ENCODE assay signal across 1 cellular context in the genomic region with DNA sequence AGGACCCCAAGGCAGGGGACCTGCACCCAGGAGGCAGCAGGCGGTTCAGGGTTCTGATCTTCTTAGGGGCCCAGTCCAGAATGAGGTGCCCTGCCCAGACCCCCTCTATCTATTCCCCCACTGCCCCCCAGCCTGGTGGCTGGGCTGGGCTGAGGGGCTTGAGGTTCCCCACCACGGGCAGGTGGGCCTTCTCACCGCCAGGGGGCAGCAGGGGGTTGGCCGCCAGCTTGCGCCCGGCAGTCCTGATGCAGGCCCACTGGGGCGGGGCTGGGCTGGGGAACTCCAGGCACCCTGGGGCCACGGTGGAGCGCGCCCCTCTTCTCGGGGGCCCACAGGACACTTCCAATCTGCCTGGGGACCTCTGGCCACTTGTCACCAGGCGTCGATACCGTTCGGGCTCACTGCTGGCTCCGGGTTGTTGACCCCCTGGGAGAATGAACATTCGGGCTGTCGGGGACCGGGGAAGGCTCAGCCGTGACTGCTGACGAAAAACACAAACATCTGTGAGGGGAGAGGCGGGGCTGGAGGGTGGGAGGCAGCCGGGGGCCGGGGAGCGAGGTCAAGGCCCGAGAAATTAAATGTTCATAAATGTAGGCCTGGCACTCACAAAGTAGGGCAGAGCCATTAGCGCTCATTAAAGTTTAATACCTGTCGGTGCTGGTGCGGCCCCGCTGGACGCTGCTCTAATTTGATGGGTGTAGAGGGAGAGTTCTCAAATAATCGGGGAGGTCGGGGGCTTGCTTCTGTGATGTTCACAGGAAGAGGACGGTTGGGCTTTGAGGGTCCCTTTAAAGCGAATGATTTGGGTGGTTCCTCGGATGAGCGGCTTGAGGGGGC.
TF ChIP-seq lines count a peak whose summit lies in the region.

No MANE protein-coding gene starts in this region.

TF ChIP-seq in HEK293, 187 proteins besides CTCF, POLR2A, EP300 and RAD21 (continued from another document and continues in another):
- TF ChIP-seq EGR2 (tag by site-specific recombination; IDR thresholded peaks at IDR 0.05; ENCODE audit: low read depth) = no peak
- no peak for TF ChIP-seq ZNF48 (tag by site-specific recombination; IDR thresholded peaks at IDR 0.05)
- no peak for TF ChIP-seq ZNF791 (tag by site-specific recombination; IDR thresholded peaks at IDR 0.05)
- no peak for TF ChIP-seq HOXA7 (CRISPR knock-in tag; IDR thresholded peaks at IDR 0.05; ENCODE audit: borderline replicate concordance)
- TF ChIP-seq PRDM1 (tag by site-specific recombination; IDR thresholded peaks at IDR 0.05) = no peak
- no peak for TF ChIP-seq ZBTB7A (tag by site-specific recombination; IDR thresholded peaks at IDR 0.05; ENCODE audit: low read depth)
- TF ChIP-seq, protein P1, sequence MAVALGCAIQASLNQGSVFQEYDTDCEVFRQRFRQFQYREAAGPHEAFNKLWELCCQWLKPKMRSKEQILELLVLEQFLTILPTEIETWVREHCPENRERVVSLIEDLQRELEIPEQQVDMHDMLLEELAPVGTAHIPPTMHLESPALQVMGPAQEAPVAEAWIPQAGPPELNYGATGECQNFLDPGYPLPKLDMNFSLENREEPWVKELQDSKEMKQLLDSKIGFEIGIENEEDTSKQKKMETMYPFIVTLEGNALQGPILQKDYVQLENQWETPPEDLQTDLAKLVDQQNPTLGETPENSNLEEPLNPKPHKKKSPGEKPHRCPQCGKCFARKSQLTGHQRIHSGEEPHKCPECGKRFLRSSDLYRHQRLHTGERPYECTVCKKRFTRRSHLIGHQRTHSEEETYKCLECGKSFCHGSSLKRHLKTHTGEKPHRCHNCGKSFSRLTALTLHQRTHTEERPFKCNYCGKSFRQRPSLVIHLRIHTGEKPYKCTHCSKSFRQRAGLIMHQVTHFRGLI (tag by site-specific recombination; IDR thresholded peaks at IDR 0.05) = peak; percentile 48
- TF ChIP-seq ZNF341 (tag by site-specific recombination; IDR thresholded peaks at IDR 0.05; ENCODE audit: low read depth) = no peak
- TF ChIP-seq, protein P2, sequence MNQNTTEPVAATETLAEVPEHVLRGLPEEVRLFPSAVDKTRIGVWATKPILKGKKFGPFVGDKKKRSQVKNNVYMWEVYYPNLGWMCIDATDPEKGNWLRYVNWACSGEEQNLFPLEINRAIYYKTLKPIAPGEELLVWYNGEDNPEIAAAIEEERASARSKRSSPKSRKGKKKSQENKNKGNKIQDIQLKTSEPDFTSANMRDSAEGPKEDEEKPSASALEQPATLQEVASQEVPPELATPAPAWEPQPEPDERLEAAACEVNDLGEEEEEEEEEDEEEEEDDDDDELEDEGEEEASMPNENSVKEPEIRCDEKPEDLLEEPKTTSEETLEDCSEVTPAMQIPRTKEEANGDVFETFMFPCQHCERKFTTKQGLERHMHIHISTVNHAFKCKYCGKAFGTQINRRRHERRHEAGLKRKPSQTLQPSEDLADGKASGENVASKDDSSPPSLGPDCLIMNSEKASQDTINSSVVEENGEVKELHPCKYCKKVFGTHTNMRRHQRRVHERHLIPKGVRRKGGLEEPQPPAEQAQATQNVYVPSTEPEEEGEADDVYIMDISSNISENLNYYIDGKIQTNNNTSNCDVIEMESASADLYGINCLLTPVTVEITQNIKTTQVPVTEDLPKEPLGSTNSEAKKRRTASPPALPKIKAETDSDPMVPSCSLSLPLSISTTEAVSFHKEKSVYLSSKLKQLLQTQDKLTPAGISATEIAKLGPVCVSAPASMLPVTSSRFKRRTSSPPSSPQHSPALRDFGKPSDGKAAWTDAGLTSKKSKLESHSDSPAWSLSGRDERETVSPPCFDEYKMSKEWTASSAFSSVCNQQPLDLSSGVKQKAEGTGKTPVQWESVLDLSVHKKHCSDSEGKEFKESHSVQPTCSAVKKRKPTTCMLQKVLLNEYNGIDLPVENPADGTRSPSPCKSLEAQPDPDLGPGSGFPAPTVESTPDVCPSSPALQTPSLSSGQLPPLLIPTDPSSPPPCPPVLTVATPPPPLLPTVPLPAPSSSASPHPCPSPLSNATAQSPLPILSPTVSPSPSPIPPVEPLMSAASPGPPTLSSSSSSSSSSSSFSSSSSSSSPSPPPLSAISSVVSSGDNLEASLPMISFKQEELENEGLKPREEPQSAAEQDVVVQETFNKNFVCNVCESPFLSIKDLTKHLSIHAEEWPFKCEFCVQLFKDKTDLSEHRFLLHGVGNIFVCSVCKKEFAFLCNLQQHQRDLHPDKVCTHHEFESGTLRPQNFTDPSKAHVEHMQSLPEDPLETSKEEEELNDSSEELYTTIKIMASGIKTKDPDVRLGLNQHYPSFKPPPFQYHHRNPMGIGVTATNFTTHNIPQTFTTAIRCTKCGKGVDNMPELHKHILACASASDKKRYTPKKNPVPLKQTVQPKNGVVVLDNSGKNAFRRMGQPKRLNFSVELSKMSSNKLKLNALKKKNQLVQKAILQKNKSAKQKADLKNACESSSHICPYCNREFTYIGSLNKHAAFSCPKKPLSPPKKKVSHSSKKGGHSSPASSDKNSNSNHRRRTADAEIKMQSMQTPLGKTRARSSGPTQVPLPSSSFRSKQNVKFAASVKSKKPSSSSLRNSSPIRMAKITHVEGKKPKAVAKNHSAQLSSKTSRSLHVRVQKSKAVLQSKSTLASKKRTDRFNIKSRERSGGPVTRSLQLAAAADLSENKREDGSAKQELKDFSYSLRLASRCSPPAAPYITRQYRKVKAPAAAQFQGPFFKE (tag by site-specific recombination; IDR thresholded peaks at IDR 0.05; ENCODE audit: borderline replicate concordance) = no peak
- TF ChIP-seq ZNF560 (tag by site-specific recombination; IDR thresholded peaks at IDR 0.05; ENCODE audit: borderline replicate concordance) = no peak
- no peak for TF ChIP-seq ZNF596 (tag by site-specific recombination; IDR thresholded peaks at IDR 0.05)
- no peak for TF ChIP-seq ZFP41 (tag by site-specific recombination; IDR thresholded peaks at IDR 0.05; ENCODE audit: borderline replicate concordance)
- TF ChIP-seq ZNF701 (tag by site-specific recombination; IDR thresholded peaks at IDR 0.05) = no peak
- no peak for TF ChIP-seq ZNF555 (tag by site-specific recombination; conservative IDR thresholded peaks at IDR 0.05)
- TF ChIP-seq, protein P3, sequence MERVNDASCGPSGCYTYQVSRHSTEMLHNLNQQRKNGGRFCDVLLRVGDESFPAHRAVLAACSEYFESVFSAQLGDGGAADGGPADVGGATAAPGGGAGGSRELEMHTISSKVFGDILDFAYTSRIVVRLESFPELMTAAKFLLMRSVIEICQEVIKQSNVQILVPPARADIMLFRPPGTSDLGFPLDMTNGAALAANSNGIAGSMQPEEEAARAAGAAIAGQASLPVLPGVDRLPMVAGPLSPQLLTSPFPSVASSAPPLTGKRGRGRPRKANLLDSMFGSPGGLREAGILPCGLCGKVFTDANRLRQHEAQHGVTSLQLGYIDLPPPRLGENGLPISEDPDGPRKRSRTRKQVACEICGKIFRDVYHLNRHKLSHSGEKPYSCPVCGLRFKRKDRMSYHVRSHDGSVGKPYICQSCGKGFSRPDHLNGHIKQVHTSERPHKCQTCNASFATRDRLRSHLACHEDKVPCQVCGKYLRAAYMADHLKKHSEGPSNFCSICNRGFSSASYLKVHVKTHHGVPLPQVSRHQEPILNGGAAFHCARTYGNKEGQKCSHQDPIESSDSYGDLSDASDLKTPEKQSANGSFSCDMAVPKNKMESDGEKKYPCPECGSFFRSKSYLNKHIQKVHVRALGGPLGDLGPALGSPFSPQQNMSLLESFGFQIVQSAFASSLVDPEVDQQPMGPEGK (tag by site-specific recombination; IDR thresholded peaks at IDR 0.05) = peak; percentile 82
- no peak for TF ChIP-seq ZNF843 (tag by site-specific recombination; IDR thresholded peaks at IDR 0.05)
- TF ChIP-seq, protein P4, sequence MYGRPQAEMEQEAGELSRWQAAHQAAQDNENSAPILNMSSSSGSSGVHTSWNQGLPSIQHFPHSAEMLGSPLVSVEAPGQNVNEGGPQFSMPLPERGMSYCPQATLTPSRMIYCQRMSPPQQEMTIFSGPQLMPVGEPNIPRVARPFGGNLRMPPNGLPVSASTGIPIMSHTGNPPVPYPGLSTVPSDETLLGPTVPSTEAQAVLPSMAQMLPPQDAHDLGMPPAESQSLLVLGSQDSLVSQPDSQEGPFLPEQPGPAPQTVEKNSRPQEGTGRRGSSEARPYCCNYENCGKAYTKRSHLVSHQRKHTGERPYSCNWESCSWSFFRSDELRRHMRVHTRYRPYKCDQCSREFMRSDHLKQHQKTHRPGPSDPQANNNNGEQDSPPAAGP (tag by site-specific recombination; IDR thresholded peaks at IDR 0.05) = 0 out of 2 replicates have a peak, but pooled peaks have one; percentile 41
- TF ChIP-seq MEIS1 (CRISPR knock-in tag; IDR thresholded peaks at IDR 0.05; ENCODE audit: borderline replicate concordance) = no peak
- TF ChIP-seq ZNF501 (tag by site-specific recombination; IDR thresholded peaks at IDR 0.05) = no peak
- no peak for TF ChIP-seq KLF7 (tag by site-specific recombination; IDR thresholded peaks at IDR 0.05; ENCODE audit: borderline replicate concordance)
- TF ChIP-seq ZNF433 (tag by site-specific recombination; IDR thresholded peaks at IDR 0.05; ENCODE audit: low read depth) = no peak
- TF ChIP-seq ZSCAN30 (tag by site-specific recombination; IDR thresholded peaks at IDR 0.05) = no peak
- TF ChIP-seq, protein P5, sequence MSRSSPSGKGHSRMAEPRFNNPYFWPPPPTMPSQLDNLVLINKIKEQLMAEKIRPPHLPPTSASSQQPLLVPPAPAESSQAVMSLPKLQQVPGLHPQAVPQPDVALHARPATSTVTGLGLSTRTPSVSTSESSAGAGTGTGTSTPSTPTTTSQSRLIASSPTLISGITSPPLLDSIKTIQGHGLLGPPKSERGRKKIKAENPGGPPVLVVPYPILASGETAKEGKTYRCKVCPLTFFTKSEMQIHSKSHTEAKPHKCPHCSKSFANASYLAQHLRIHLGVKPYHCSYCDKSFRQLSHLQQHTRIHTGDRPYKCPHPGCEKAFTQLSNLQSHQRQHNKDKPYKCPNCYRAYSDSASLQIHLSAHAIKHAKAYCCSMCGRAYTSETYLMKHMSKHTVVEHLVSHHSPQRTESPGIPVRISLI (tag by site-specific recombination; IDR thresholded peaks at IDR 0.05) = no peak
- TF ChIP-seq ZNF76 (tag by site-specific recombination; IDR thresholded peaks at IDR 0.05; ENCODE audit: borderline replicate concordance, low read depth) = no peak
- no peak for TF ChIP-seq ZNF624 (tag by site-specific recombination; IDR thresholded peaks at IDR 0.05)
- TF ChIP-seq ZNF510 (tag by site-specific recombination; IDR thresholded peaks at IDR 0.05; ENCODE audit: insufficient replicate concordance) = no peak
- TF ChIP-seq MZF1 (tag by site-specific recombination; IDR thresholded peaks at IDR 0.05; ENCODE audit: borderline replicate concordance) = no peak
- 0 out of 2 replicates have a peak, but pooled peaks have one; percentile 16 for TF ChIP-seq ZFP3 (tag by site-specific recombination; IDR thresholded peaks at IDR 0.05; ENCODE audit: low read depth)
- TF ChIP-seq ZNF792 (tag by site-specific recombination; IDR thresholded peaks at IDR 0.05) = no peak
- TF ChIP-seq ZNF211 (tag by site-specific recombination; IDR thresholded peaks at IDR 0.05; ENCODE audit: low read depth) = no peak
- TF ChIP-seq ZNF558 (tag by site-specific recombination; IDR thresholded peaks at IDR 0.05) = no peak
- no peak for TF ChIP-seq ZNF529 (tag by site-specific recombination; IDR thresholded peaks at IDR 0.05; ENCODE audit: insufficient replicate concordance)
- no peak for TF ChIP-seq ZNF354C (tag by site-specific recombination; IDR thresholded peaks at IDR 0.05; ENCODE audit: borderline replicate concordance, low read depth)
- peak; percentile 83 for TF ChIP-seq ZBTB48 (tag by site-specific recombination; IDR thresholded peaks at IDR 0.05)
- TF ChIP-seq, protein P6, sequence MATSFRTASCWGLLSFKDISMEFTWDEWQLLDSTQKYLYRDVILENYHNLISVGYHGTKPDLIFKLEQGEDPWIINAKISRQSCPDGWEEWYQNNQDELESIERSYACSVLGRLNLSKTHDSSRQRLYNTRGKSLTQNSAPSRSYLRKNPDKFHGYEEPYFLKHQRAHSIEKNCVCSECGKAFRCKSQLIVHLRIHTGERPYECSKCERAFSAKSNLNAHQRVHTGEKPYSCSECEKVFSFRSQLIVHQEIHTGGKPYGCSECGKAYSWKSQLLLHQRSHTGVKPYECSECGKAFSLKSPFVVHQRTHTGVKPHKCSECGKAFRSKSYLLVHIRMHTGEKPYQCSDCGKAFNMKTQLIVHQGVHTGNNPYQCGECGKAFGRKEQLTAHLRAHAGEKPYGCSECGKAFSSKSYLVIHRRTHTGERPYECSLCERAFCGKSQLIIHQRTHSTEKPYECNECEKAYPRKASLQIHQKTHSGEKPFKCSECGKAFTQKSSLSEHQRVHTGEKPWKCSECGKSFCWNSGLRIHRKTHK (tag by site-specific recombination; IDR thresholded peaks at IDR 0.05) = no peak
- TF ChIP-seq, protein P7, sequence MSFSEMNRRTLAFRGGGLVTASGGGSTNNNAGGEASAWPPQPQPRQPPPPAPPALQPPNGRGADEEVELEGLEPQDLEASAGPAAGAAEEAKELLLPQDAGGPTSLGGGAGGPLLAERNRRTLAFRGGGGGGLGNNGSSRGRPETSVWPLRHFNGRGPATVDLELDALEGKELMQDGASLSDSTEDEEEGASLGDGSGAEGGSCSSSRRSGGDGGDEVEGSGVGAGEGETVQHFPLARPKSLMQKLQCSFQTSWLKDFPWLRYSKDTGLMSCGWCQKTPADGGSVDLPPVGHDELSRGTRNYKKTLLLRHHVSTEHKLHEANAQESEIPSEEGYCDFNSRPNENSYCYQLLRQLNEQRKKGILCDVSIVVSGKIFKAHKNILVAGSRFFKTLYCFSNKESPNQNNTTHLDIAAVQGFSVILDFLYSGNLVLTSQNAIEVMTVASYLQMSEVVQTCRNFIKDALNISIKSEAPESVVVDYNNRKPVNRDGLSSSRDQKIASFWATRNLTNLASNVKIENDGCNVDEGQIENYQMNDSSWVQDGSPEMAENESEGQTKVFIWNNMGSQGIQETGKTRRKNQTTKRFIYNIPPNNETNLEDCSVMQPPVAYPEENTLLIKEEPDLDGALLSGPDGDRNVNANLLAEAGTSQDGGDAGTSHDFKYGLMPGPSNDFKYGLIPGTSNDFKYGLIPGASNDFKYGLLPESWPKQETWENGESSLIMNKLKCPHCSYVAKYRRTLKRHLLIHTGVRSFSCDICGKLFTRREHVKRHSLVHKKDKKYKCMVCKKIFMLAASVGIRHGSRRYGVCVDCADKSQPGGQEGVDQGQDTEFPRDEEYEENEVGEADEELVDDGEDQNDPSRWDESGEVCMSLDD (tag by site-specific recombination; IDR thresholded peaks at IDR 0.05) = no peak; the same call in 1 of the 2 replicates
- TF ChIP-seq, protein P8, sequence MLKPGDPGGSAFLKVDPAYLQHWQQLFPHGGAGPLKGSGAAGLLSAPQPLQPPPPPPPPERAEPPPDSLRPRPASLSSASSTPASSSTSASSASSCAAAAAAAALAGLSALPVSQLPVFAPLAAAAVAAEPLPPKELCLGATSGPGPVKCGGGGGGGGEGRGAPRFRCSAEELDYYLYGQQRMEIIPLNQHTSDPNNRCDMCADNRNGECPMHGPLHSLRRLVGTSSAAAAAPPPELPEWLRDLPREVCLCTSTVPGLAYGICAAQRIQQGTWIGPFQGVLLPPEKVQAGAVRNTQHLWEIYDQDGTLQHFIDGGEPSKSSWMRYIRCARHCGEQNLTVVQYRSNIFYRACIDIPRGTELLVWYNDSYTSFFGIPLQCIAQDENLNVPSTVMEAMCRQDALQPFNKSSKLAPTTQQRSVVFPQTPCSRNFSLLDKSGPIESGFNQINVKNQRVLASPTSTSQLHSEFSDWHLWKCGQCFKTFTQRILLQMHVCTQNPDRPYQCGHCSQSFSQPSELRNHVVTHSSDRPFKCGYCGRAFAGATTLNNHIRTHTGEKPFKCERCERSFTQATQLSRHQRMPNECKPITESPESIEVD (tag by site-specific recombination; IDR thresholded peaks at IDR 0.05) = no peak
- TF ChIP-seq RBAK (tag by site-specific recombination; IDR thresholded peaks at IDR 0.05) = no peak
- no peak for TF ChIP-seq ZNF140 (tag by site-specific recombination; IDR thresholded peaks at IDR 0.05)
- no peak for TF ChIP-seq ZBTB1 (tag by site-specific recombination; IDR thresholded peaks at IDR 0.05)
- TF ChIP-seq ZSCAN16 (tag by site-specific recombination; IDR thresholded peaks at IDR 0.05) = no peak
